In genomic region chr1:167984886-167985489, GRCh38 we compare ENCODE assay signal across 1 cellular context.
TF ChIP-seq lines count a peak whose summit lies in the region.

No MANE protein-coding gene starts in this region.

TF ChIP-seq in K562, 482 proteins besides CTCF, POLR2A, EP300 and RAD21 (continued from another document and continues in another):
- TF ChIP-seq CHAMP1 (IDR thresholded peaks at IDR 0.05): peak; percentile 98
- peak; percentile 92 for TF ChIP-seq MTA3 (IDR thresholded peaks at IDR 0.05; ENCODE audit: borderline replicate concordance)
- TF ChIP-seq E4F1 (CRISPR knock-in tag; IDR thresholded peaks at IDR 0.05; ENCODE audit: borderline replicate concordance): no peak
- no peak for TF ChIP-seq ZNF197 (CRISPR knock-in tag; IDR thresholded peaks at IDR 0.05; ENCODE audit: low read depth)
- no peak for TF ChIP-seq FOXA1 (IDR thresholded peaks at IDR 0.05; ENCODE audit: borderline replicate concordance)
- TF ChIP-seq TFAM (CRISPR knock-in tag; conservative IDR thresholded peaks at IDR 0.05): no peak
- TF ChIP-seq ARID4B (CRISPR knock-in tag; IDR thresholded peaks at IDR 0.05): peak; percentile 93
- TF ChIP-seq HMGN3 (IDR thresholded peaks at IDR 0.05; ENCODE audit: borderline replicate concordance, extremely low read depth, insufficient read length, low read depth, low read length): peak; percentile 34
- no peak for TF ChIP-seq PHF20 (IDR thresholded peaks at IDR 0.05; ENCODE audit: partially characterized antibody)
- no peak for TF ChIP-seq PHF21A (IDR thresholded peaks at IDR 0.05; ENCODE audit: borderline replicate concordance, low read depth)
- TF ChIP-seq THRB (CRISPR knock-in tag; conservative IDR thresholded peaks at IDR 0.05): peak; percentile 76; the same call in 1 of the 2 replicates
- TF ChIP-seq MECOM (CRISPR knock-in tag; IDR thresholded peaks at IDR 0.05): no peak
- peak; percentile 74; the same call in 1 of the 2 replicates for TF ChIP-seq ZNF589 (CRISPR knock-in tag; IDR thresholded peaks at IDR 0.05; ENCODE audit: low read depth)
- no peak for TF ChIP-seq ZNF23 (CRISPR knock-in tag; IDR thresholded peaks at IDR 0.05)
- TF ChIP-seq SMAD2 (IDR thresholded peaks at IDR 0.05; ENCODE audit: low read depth, low read length): no peak
- peak; percentile 98 for TF ChIP-seq CREB3L1 (IDR thresholded peaks at IDR 0.05; ENCODE audit: borderline replicate concordance, low read depth)
- TF ChIP-seq NFXL1 (CRISPR knock-in tag; IDR thresholded peaks at IDR 0.05): 0 out of 2 replicates have a peak, but pooled peaks have one; percentile 2
- no peak for TF ChIP-seq XRCC4 (IDR thresholded peaks at IDR 0.05; ENCODE audit: extremely low read depth, insufficient read depth, insufficient read length)
- peak; percentile 93 for TF ChIP-seq L3MBTL2 (IDR thresholded peaks at IDR 0.05)
- peak; percentile 91 to 95 for TF ChIP-seq FOXK2 (conservative IDR thresholded peaks at IDR 0.05 in 1 of 2, IDR thresholded peaks at IDR 0.05 in 1 of 2; ENCODE audit: low read depth in 2 of 2)
- TF ChIP-seq TCF3 (CRISPR knock-in tag; IDR thresholded peaks at IDR 0.05): peak; percentile 95
- peak; percentile 99 for TF ChIP-seq ATF7 (IDR thresholded peaks at IDR 0.05)
- no peak for TF ChIP-seq SREBF2 (CRISPR knock-in tag; IDR thresholded peaks at IDR 0.05)
- TF ChIP-seq SUPT5H (IDR thresholded peaks at IDR 0.05): peak; percentile 76
- TF ChIP-seq LEF1 (IDR thresholded peaks at IDR 0.05): peak; percentile 92
- TF ChIP-seq ETV1 (tag; conservative IDR thresholded peaks at IDR 0.05; ENCODE audit: low read depth): peak; percentile 50; the same call in 1 of the 2 replicates
- no peak for TF ChIP-seq ZNF695 (CRISPR knock-in tag; IDR thresholded peaks at IDR 0.05)
- TF ChIP-seq ZNF398 (CRISPR knock-in tag; IDR thresholded peaks at IDR 0.05): no peak
- TF ChIP-seq ZNF699 (CRISPR knock-in tag; IDR thresholded peaks at IDR 0.05; ENCODE audit: insufficient replicate concordance): no peak
- TF ChIP-seq STAT5B (CRISPR knock-in tag; IDR thresholded peaks at IDR 0.05): no peak
- no peak; the same call in 1 of the 2 replicates for TF ChIP-seq ZBTB40 (IDR thresholded peaks at IDR 0.05)
- peak; percentile 51; the same call in 1 of the 2 replicates for TF ChIP-seq ZBTB40 (CRISPR knock-in tag; IDR thresholded peaks at IDR 0.05)
- TF ChIP-seq BCOR (IDR thresholded peaks at IDR 0.05): peak; percentile 80
- TF ChIP-seq PTRF (tag; IDR thresholded peaks at IDR 0.05): peak; percentile 42; the same call in 1 of the 2 replicates
- TF ChIP-seq NFIX (CRISPR knock-in tag; IDR thresholded peaks at IDR 0.05; ENCODE audit: low read depth): no peak
- peak; percentile 97 for TF ChIP-seq RNF2 (IDR thresholded peaks at IDR 0.05)
